ENCODE assay signal across 8 cellular contexts in the genomic region with DNA sequence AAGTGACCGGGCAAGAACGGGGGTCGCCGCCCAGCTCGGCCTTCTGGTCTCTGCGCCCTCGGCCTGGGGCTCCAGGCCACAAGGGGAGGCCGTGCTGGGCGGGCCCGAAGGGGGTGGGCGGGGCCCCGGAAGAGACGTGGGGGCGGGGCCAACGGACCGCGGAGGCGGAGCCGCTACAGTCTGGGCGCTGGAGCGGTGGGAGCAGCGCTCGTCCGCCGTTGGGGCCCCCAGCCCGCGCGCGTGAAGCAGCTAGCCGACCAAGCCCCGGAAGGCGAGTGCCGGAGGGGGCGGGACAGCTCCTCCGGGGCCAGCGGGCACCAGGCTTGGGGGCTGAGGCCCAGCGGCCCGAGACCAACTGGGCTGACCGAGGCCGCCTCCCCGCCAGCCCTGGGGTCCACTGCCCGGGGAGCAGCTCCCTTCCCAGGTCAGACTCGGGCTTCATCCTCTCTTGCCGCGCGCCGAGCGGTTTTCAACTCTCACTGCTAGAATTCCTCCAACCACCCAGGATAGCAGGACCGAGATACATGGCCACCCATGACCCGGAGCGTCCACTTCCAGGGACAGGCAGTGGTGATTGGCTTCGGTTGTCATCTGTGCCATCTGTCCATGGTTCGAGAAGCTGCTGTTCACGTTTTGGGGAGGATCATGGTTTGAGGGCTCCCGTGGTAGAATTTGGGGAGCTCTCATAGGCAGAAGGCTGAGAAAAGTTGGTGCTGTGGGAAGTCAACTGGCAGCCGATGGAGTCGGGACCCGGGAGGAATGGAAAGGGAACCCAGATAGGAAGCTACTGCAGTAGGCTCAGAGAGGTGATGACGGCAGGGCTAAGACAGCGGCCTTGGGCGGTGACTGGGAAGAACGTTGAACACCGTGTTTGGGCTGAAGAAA. TPM values are rescaled to one million over a fixed set of nuclear protein-coding genes. Genes with fewer than 3 reads are reported as not detected.
DNase-seq lines count a peak whose midpoint lies in the region; ATAC-seq and TF ChIP-seq lines count a peak whose summit lies in the region.

No MANE protein-coding gene starts in this region.

- DNase-seq in GM04504 (ENCODE audit: low read depth): peak; percentile 36
- peak; percentile 74 to 88 for DNase-seq in HAP-1 (ENCODE audit: low spot score in 2 of 2)
- DNase-seq in NAMALWA (ENCODE audit: low spot score): peak; percentile 74
- DNase-seq in amniotic epithelial cell (ENCODE audit: low read depth): peak; percentile 64
- peak; percentile 86 for DNase-seq in left ventricle myocardium inferior
- DNase-seq in posterior vena cava (ENCODE audit: low spot score): peak; percentile 95
- peak; percentile 92 for DNase-seq in upper lobe of right lung

- H3K4me1 ChIP-seq in HAP-1 (peaks cover 9% of the 10 kb centered on the region; the same call in 1 of the 2 replicates), left ventricle myocardium inferior (peaks cover 40% of the 10 kb centered on the region), upper lobe of right lung (no peaks in the 10 kb centered on the region)

- H3K4me3 ChIP-seq in HAP-1 (peak overlapping the region; percentile 60), left ventricle myocardium inferior (peak overlapping the region; percentile 89), upper lobe of right lung (peak overlapping the region; percentile 92)

- peak overlapping the region; percentile 94 for H3K27ac ChIP-seq in left ventricle myocardium inferior (replicated peaks)
- peak overlapping the region; percentile 88 for H3K27ac ChIP-seq in upper lobe of right lung

- H3K27me3 ChIP-seq in HAP-1 (ENCODE audit: low read depth) (no peaks in the 10 kb centered on the region), left ventricle myocardium inferior (ENCODE audit: low read depth) (no peaks in the 10 kb centered on the region), upper lobe of right lung (no peaks in the 10 kb centered on the region)

- H3K9me3 Mint-ChIP-seq in T-helper 1 cell treated with Interleukin-12 subunit alpha and Interleukin-12 subunit beta and Interleukin-4 antibody, amounts not matched to agents 30 μg/mL and 1 μg/mL, for 36 hours: no peaks in the 10 kb centered on the region

- H3K36me3 ChIP-seq in HAP-1 (replicated peaks) (no peaks in the 10 kb centered on the region), left ventricle myocardium inferior (no peaks in the 10 kb centered on the region), upper lobe of right lung (no peaks in the 10 kb centered on the region)

- TF ChIP-seq CTCF in left ventricle myocardium inferior (IDR thresholded peaks at IDR 0.05; ENCODE audit: borderline replicate concordance): no peak
- no peak for TF ChIP-seq CTCF in upper lobe of right lung (IDR thresholded peaks at IDR 0.05)

- intact Hi-C loops in left ventricle myocardium inferior (cut with micrococcal nuclease) (loop anchor here (10.0 kb wide), 1 partner anchor 168 kb away; no protein-coding TSS in a partner anchor), posterior vena cava (cut with DNase I) (loop anchor here in 1 of 2 donors (1.0 kb wide), 1 partner anchor 39 kb away; no protein-coding TSS in a partner anchor), upper lobe of right lung (cut with DNase I) (no loop called here)

- H3K9me3 ChIP-seq in HAP-1 (peaks cover 2% of the 10 kb centered on the region; the same call in 1 of the 2 replicates), left ventricle myocardium inferior (replicated peaks) (no peaks in the 10 kb centered on the region), upper lobe of right lung (no peaks in the 10 kb centered on the region)

- peak overlapping the region; percentile 82 for H3K27ac Mint-ChIP-seq in T-helper 1 cell treated with Interleukin-12 subunit alpha and Interleukin-12 subunit beta and Interleukin-4 antibody, amounts not matched to agents 30 μg/mL and 1 μg/mL, for 36 hours

- peak overlapping the region; percentile 91 for H3K4me3 Mint-ChIP-seq in T-helper 1 cell treated with Interleukin-12 subunit alpha and Interleukin-12 subunit beta and Interleukin-4 antibody, amounts not matched to agents 30 μg/mL and 1 μg/mL, for 36 hours

- peaks cover 38% of the 10 kb centered on the region for H3K4me1 Mint-ChIP-seq in T-helper 1 cell treated with Interleukin-12 subunit alpha and Interleukin-12 subunit beta and Interleukin-4 antibody, amounts not matched to agents 30 μg/mL and 1 μg/mL, for 36 hours (ENCODE audit: low read depth)

- ATAC-seq in upper lobe of right lung: peak; percentile 98

- H3K36me3 Mint-ChIP-seq in T-helper 1 cell treated with Interleukin-12 subunit alpha and Interleukin-12 subunit beta and Interleukin-4 antibody, amounts not matched to agents 30 μg/mL and 1 μg/mL, for 36 hours (ENCODE audit: low read depth): peaks cover 2% of the 10 kb centered on the region

- peaks cover 14% of the 10 kb centered on the region for H3K27me3 Mint-ChIP-seq in T-helper 1 cell treated with Interleukin-12 subunit alpha and Interleukin-12 subunit beta and Interleukin-4 antibody, amounts not matched to agents 30 μg/mL and 1 μg/mL, for 36 hours (ENCODE audit: low read depth)

- in situ Hi-C loops in HAP-1 (cut with MboI; ENCODE audit: low sequenced_read_pairs): no loop called here

RNA-seq across cellular contexts. Expression of a gene that starts 44.6 kb away (rescaled TPM):
- total RNA-seq in left ventricle myocardium inferior: 41.1 TPM
- total RNA-seq in posterior vena cava: 10 to 100 TPM; 23.2 to 26.5 TPM
- total RNA-seq in upper lobe of right lung: 31.7 TPM

RNA-seq across cellular contexts. Expression of a gene that starts 51.8 kb away (rescaled TPM):
- total RNA-seq in left ventricle myocardium inferior (53.7 TPM), posterior vena cava (10 to 100 TPM; 71.1 to 81.2 TPM), upper lobe of right lung (81.6 TPM)

Comparison
In these comparisons a context has a peak if more than half of its experiments do, and no peak if none do; other contexts are left out.
1. Peak in every context shown above with its lines: DNase-seq, ATAC-seq, H3K4me3 ChIP-seq and H3K27ac ChIP-seq.
2. DNase-seq: peak in every context shown above with its lines; median percentile 95 in posterior vena cava; 92 in upper lobe of right lung; 86 in left ventricle myocardium inferior; 81 in HAP-1; 74 in NAMALWA; 64 in amniotic epithelial cell; 36 in GM04504.